ENCODE assay signal across 16 cellular contexts in genomic region chr1:21950734-21951575, GRCh38. TPM values are rescaled to one million over a fixed set of nuclear protein-coding genes. Genes with fewer than 3 reads are reported as not detected.
DNase-seq lines count a peak whose midpoint lies in the region; TF ChIP-seq lines count a peak whose summit lies in the region.
"Had no signal": no experiment of that assay in that cellular context is flagged by ENCODE, and none has a peak within 500 bp of the region (broad histone marks: within the 10 kb centered on the region; RNA-seq: fewer than 3 reads in every experiment).

No MANE protein-coding gene starts in this region.

- no peak for TF ChIP-seq CTCF in endodermal cell (conservative IDR thresholded peaks at IDR 0.05)

- H4K91ac ChIP-seq in mesenchymal stem cell (ENCODE audit: low read length) (no peak overlapping the region), neuronal stem cell (ENCODE audit: low read depth, low read length, poor library complexity) (no peak overlapping the region)

- no peak overlapping the region for H2BK12ac ChIP-seq in mesenchymal stem cell (ENCODE audit: low read length in 2 of 2)
- H2BK12ac ChIP-seq in neuronal stem cell (ENCODE audit: low read length) = peak overlapping the region; percentile 93

- H3K23ac ChIP-seq in mesenchymal stem cell (ENCODE audit: low read length in 2 of 2) (no peak overlapping the region), neuronal stem cell (ENCODE audit: low read depth, low read length, poor library complexity) (no peak overlapping the region)

- 91 to 94% methylated on average over 6 to 16 of the region's 16 CpGs for WGBS in endodermal cell (ENCODE audit: insufficient coverage in 1 of 2, insufficient read length in 1 of 2), 2 experiments
- WGBS in mesenchymal stem cell = 97% methylated on average over 16 of the region's 16 CpGs
- whole genome bisulfite sequencing in neuronal stem cell (ENCODE audit: extremely low coverage in 2 of 2, insufficient read length in 2 of 2, insufficient replicate concordance in 1 of 2), 2 donors = no CpG with 5 or more reads among the region's 16 CpGs

- H3K27ac ChIP-seq in SJCRH30 = no peak overlapping the region
- H3K27ac ChIP-seq in endodermal cell (ENCODE audit: low read depth, low read length) = no peak overlapping the region
- H3K27ac ChIP-seq in mesenchymal stem cell (ENCODE audit: low read length, poor library complexity, severe bottlenecking) = no peak overlapping the region
- H3K27ac ChIP-seq in neuronal stem cell (replicated peaks; ENCODE audit: low read length) = no peak overlapping the region
- H3K27ac ChIP-seq: BLaER1 treated with 17β-estradiol and CSF1 and Interleukin-3, amounts not matched to agents 10 nM and 100 nM; GM23248 had no signal

- H2AK5ac ChIP-seq in mesenchymal stem cell (ENCODE audit: low read length, severe bottlenecking) = peak overlapping the region; percentile 42
- H2AK5ac ChIP-seq in neuronal stem cell (ENCODE audit: low read depth, low read length) = peak overlapping the region; percentile 60

- H2BK15ac ChIP-seq in mesenchymal stem cell (ENCODE audit: low read depth, poor library complexity, severe bottlenecking) (no peak overlapping the region), neuronal stem cell (ENCODE audit: low read length) (peak overlapping the region; percentile 77)

- H3K9me3 Mint-ChIP-seq in endodermal cell = no peaks in the 10 kb centered on the region

- H3K79me1 ChIP-seq in mesenchymal stem cell (replicated peaks; ENCODE audit: low read length, poor library complexity, severe bottlenecking) (no peaks in the 10 kb centered on the region), neuronal stem cell (ENCODE audit: low read depth, low read length) (no peaks in the 10 kb centered on the region)

- H3K9ac ChIP-seq in endodermal cell (ENCODE audit: extremely low read depth, low read length, poor library complexity, severe bottlenecking) (no peak overlapping the region), mesenchymal stem cell (ENCODE audit: low read length) (no peak overlapping the region), neuronal stem cell (ENCODE audit: low read depth, low read length, poor library complexity) (no peak overlapping the region)
- H3K9ac ChIP-seq: BLaER1 treated with 17β-estradiol and CSF1 and Interleukin-3, amounts not matched to agents 10 nM and 100 nM; GM23248 had no signal

- H3K14ac ChIP-seq in mesenchymal stem cell (ENCODE audit: low read length in 2 of 2) (peak overlapping the region in 1 of 2 experiments; percentile 72), neuronal stem cell (ENCODE audit: low read length) (peak overlapping the region; percentile 73)

- no peak overlapping the region for H2BK120ac ChIP-seq in mesenchymal stem cell (ENCODE audit: low read depth, low read length)
- H2BK120ac ChIP-seq in neuronal stem cell (ENCODE audit: low read depth, low read length) = peak overlapping the region; percentile 4

- no peaks in the 10 kb centered on the region for H3K36me3 Mint-ChIP-seq in endodermal cell (ENCODE audit: low read depth)

- H3K36me3 ChIP-seq in SJCRH30 (no peaks in the 10 kb centered on the region), endodermal cell (ENCODE audit: control insufficient read depth, insufficient read depth, low read length) (no peaks in the 10 kb centered on the region), mesenchymal stem cell (ENCODE audit: control insufficient read depth in 1 of 2, insufficient read depth in 2 of 2, low read depth in 1 of 2, low read length in 2 of 2) (no peaks in the 10 kb centered on the region), neuronal stem cell (replicated peaks in 1 of 2; ENCODE audit: control insufficient read depth in 2 of 2, insufficient read depth in 2 of 2, low read length in 2 of 2) (no peaks in the 10 kb centered on the region)
- H3K36me3 ChIP-seq: BLaER1 treated with 17β-estradiol and CSF1 and Interleukin-3, amounts not matched to agents 10 nM and 100 nM had no signal

- H3K27ac Mint-ChIP-seq in endodermal cell = no peak overlapping the region

- DNase-seq in SJCRH30 (peak; percentile 58 to 66), endodermal cell (peak; percentile 40), mesenchymal stem cell (no peak), neuronal stem cell (ENCODE audit: low spot score) (no peak), GM19238 (ENCODE audit: insufficient read length, low spot score) (no peak), SIG-M5 (lab: John Stamatoyannopoulos, UW) (no peak), RKO (ENCODE audit: low spot score) (no peak), Kasumi-1 (lab: John Stamatoyannopoulos, UW) (no peak)
- DNase-seq: ACHN; CD4-positive, CD25-positive, alpha-beta regulatory T cell; DMS53; GM23248; H7 had no signal

- H3K4me1 ChIP-seq in SJCRH30 (peaks cover 36% of the 10 kb centered on the region), endodermal cell (ENCODE audit: control insufficient read depth, insufficient read depth, low read length) (peaks cover 6% of the 10 kb centered on the region), mesenchymal stem cell (ENCODE audit: control insufficient read depth, insufficient read depth, low read depth, low read length) (peaks cover 11% of the 10 kb centered on the region), neuronal stem cell (ENCODE audit: control insufficient read depth in 2 of 2, insufficient read depth in 1 of 2, low read depth in 1 of 2, low read length in 2 of 2) (peaks cover 14 to 17% of the 10 kb centered on the region in 2 donors)

- H3K18ac ChIP-seq in mesenchymal stem cell (ENCODE audit: low read depth in 1 of 2, low read length in 2 of 2) (no peak overlapping the region), neuronal stem cell (ENCODE audit: low read length) (peak overlapping the region; percentile 70)

- peak overlapping the region in 1 of 2 experiments; percentile 6 for H3K4ac ChIP-seq in mesenchymal stem cell (ENCODE audit: low read depth in 1 of 2, low read length in 2 of 2)
- H3K4ac ChIP-seq in neuronal stem cell (ENCODE audit: low read length) = no peak overlapping the region

- H4K8ac ChIP-seq in mesenchymal stem cell (ENCODE audit: low read length) (no peak overlapping the region), neuronal stem cell (ENCODE audit: low read depth, low read length) (no peak overlapping the region)

- no peaks in the 10 kb centered on the region for H3K27me3 Mint-ChIP-seq in endodermal cell (ENCODE audit: insufficient read depth)
- H3K27me3 Mint-ChIP-seq: CD4-positive, CD25-positive, alpha-beta regulatory T cell had no signal

- H3K4me1 Mint-ChIP-seq in endodermal cell = peaks cover 8% of the 10 kb centered on the region

- H3K9me3 ChIP-seq in SJCRH30 (replicated peaks) (no peaks in the 10 kb centered on the region), endodermal cell (ENCODE audit: control insufficient read depth, low read length) (no peaks in the 10 kb centered on the region), mesenchymal stem cell (ENCODE audit: control insufficient read depth, low read length) (no peaks in the 10 kb centered on the region), neuronal stem cell (replicated peaks in 1 of 2; ENCODE audit: control insufficient read depth in 2 of 2, insufficient read depth in 1 of 2, low read depth in 1 of 2, low read length in 2 of 2) (no peaks in the 10 kb centered on the region)
- H3K9me3 ChIP-seq: BLaER1 treated with 17β-estradiol and CSF1 and Interleukin-3, amounts not matched to agents 10 nM and 100 nM had no signal

- no peak overlapping the region for H3K4me3 Mint-ChIP-seq in endodermal cell
- H3K4me3 Mint-ChIP-seq: CD4-positive, CD25-positive, alpha-beta regulatory T cell had no signal

- H3K4me3 ChIP-seq in SJCRH30 (no peak overlapping the region), endodermal cell (ENCODE audit: low read length) (no peak overlapping the region), mesenchymal stem cell (ENCODE audit: insufficient read depth in 1 of 2, low read depth in 1 of 2, low read length in 2 of 2) (peak overlapping the region in 1 of 2 experiments; percentile 26), neuronal stem cell (ENCODE audit: low read length in 2 of 2) (no peak overlapping the region)
- H3K4me3 ChIP-seq: BLaER1 treated with 17β-estradiol and CSF1 and Interleukin-3, amounts not matched to agents 10 nM and 100 nM; GM23248 had no signal

- H3K27me3 ChIP-seq in SJCRH30 (no peaks in the 10 kb centered on the region), endodermal cell (ENCODE audit: control insufficient read depth, insufficient read depth, low read length, poor library complexity, severe bottlenecking) (no peaks in the 10 kb centered on the region), mesenchymal stem cell (ENCODE audit: control insufficient read depth in 1 of 2, insufficient read depth in 1 of 2, low read length in 2 of 2) (peaks cover 0 to 3% of the 10 kb centered on the region in 2 experiments), neuronal stem cell (ENCODE audit: control insufficient read depth in 3 of 3, insufficient read depth in 3 of 3, low read depth in 1 of 3, low read length in 3 of 3) (peaks cover 0 to 17% (median 0%) of the 10 kb centered on the region in 3 experiments)
- H3K27me3 ChIP-seq: BLaER1 treated with 17β-estradiol and CSF1 and Interleukin-3, amounts not matched to agents 10 nM and 100 nM had no signal

- H2AFZ ChIP-seq in mesenchymal stem cell (ENCODE audit: low read depth, low read length) (no peak overlapping the region), neuronal stem cell (ENCODE audit: low read length) (no peak overlapping the region)
- H2AFZ ChIP-seq: GM23248 had no signal

- H3K4me2 ChIP-seq in mesenchymal stem cell (ENCODE audit: low read length, poor library complexity, severe bottlenecking) (no peak overlapping the region), neuronal stem cell (ENCODE audit: insufficient read depth, low read length, poor library complexity, severe bottlenecking) (no peak overlapping the region)
- H3K4me2 ChIP-seq: BLaER1 treated with 17β-estradiol and CSF1 and Interleukin-3, amounts not matched to agents 10 nM and 100 nM had no signal

- H2BK5ac ChIP-seq in mesenchymal stem cell (ENCODE audit: low read depth, low read length, poor library complexity, severe bottlenecking) = no peak overlapping the region
- H2BK5ac ChIP-seq in neuronal stem cell (ENCODE audit: low read length) = peak overlapping the region; percentile 76

RNA-seq across cellular contexts. Expression of gene HSPG2, which starts 13.8 kb away (rescaled TPM):
- total RNA-seq in SJCRH30 (2014; rRNA removed; shearing (Covaris generic)) = 82.3 and 84.0 TPM in 2 replicates
- total RNA-seq in endodermal cell = 100 to 1,000 TPM; 222 to 227 TPM
- polyA plus RNA-seq in endodermal cell (2013, experiment 1 of 2) = 74.9 TPM
- polyA plus RNA-seq in endodermal cell (2013, experiment 2 of 2) = 76.7 TPM
- polyA plus RNA-seq in mesenchymal stem cell (2013, experiment 1 of 2) = 26.3 TPM
- polyA plus RNA-seq in mesenchymal stem cell (2013, experiment 2 of 2) = 21.0 TPM
- 11.0 TPM for polyA plus RNA-seq in neuronal stem cell (2013, experiment 1 of 2)
- polyA plus RNA-seq in neuronal stem cell (2013, experiment 2 of 2) = 10.9 TPM

RNA-seq across cellular contexts. Expression of gene CELA3B, which starts 25.9 kb away (rescaled TPM):
- total RNA-seq in SJCRH30 (2014; rRNA removed; shearing (Covaris generic)) = not detected in 2 replicates
- total RNA-seq in endodermal cell = not detected
- not detected for polyA plus RNA-seq in endodermal cell (2013, experiment 1 of 2)
- not detected for polyA plus RNA-seq in endodermal cell (2013, experiment 2 of 2)
- not detected for polyA plus RNA-seq in mesenchymal stem cell (2013, experiment 1 of 2)
- polyA plus RNA-seq in mesenchymal stem cell (2013, experiment 2 of 2) = not detected
- not detected for polyA plus RNA-seq in neuronal stem cell (2013, experiment 1 of 2)
- not detected for polyA plus RNA-seq in neuronal stem cell (2013, experiment 2 of 2)
- total RNA-seq: A172; CD4-positive, CD25-positive, alpha-beta regulatory T cell; Daoy; GM23248; H7 had no signal
- polyA plus RNA-seq: CD4-positive, CD25-positive, alpha-beta regulatory T cell; GM23248 had no signal

RNA-seq across cellular contexts. Expression of gene CELA3A, which starts 50.5 kb away (rescaled TPM):
- 0.32 TPM in 1 of 2 replicates, not detected in the other for total RNA-seq in SJCRH30 (2014; rRNA removed; shearing (Covaris generic))
- not detected for total RNA-seq in endodermal cell
- not detected for polyA plus RNA-seq in endodermal cell (2013, experiment 1 of 2)
- polyA plus RNA-seq in endodermal cell (2013, experiment 2 of 2) = not detected
- not detected for polyA plus RNA-seq in mesenchymal stem cell (2013, experiment 1 of 2)
- polyA plus RNA-seq in mesenchymal stem cell (2013, experiment 2 of 2) = not detected
- not detected for polyA plus RNA-seq in neuronal stem cell (2013, experiment 1 of 2)
- polyA plus RNA-seq in neuronal stem cell (2013, experiment 2 of 2) = not detected
- total RNA-seq: A172; CD4-positive, CD25-positive, alpha-beta regulatory T cell; Daoy; GM23248; H7 had no signal
- polyA plus RNA-seq: CD4-positive, CD25-positive, alpha-beta regulatory T cell; GM23248 had no signal

Comparison
In these comparisons a context has a peak if more than half of its experiments do, and no peak if none do; other contexts are left out.
1. DNase-seq: peak in SJCRH30 (2 of 2) and endodermal cell (single experiment); none in mesenchymal stem cell (single experiment), neuronal stem cell (single experiment), GM19238 (single experiment), SIG-M5 (single experiment), RKO (single experiment) and Kasumi-1 (0 of 2).